ENCODE assay signal across 18 cellular contexts in the genomic region with DNA sequence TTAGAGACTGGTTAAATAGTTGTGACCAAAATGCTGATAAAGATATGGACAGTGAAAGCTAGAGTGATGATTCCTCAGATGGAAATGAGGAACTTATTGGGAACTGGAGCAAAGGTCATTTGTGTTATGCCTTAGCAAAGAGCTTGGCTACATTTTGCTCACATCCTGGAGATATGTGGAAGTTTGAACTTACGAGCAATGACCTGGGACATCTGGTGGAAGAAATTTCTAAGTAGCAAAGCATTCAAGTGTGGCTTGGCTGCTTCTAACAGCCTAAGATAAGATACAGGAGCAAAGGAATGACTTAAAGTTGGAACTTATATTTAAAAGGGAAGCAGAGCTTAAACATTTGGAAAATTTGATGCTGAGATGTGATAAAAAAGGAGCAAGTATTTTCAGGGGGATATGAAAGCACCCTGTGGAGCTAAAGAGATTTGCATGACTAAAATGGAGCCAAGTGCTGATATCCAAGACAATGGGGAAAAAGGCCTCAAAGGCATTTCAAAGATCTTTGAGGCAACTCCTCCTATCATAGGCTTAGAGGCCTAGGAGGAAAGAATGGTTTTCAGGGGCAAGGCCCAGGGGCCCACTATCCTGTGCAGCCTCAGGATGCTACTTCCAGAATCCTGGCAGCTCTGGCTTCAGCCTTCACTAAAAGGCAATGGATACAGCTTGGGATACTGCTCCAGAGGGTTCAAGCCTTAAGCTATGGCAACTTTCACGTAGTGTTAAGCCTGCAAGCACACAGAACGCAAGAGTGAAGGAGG.
DNase-seq lines count a peak whose midpoint lies in the region; ATAC-seq and TF ChIP-seq lines count a peak whose summit lies in the region.
"Had no signal": no experiment of that assay in that cellular context is flagged by ENCODE, and none has a peak within 500 bp of the region (broad histone marks: within the 10 kb centered on the region; RNA-seq: fewer than 3 reads in every experiment).

No MANE protein-coding gene starts in this region.

- no peak for ATAC-seq in GM23338
- ATAC-seq in activated naive CD4-positive, alpha-beta T cell treated with anti-CD3 and anti-CD28 coated beads, Interleukin-2, amount 50 U/mL, for 72 hours, result no peak
- ATAC-seq: K562, Panc1 had no signal

- no peak overlapping the region for H3K9ac ChIP-seq in fibroblast of lung (ENCODE audit: insufficient read depth, low read length)
- H3K9ac ChIP-seq: BLaER1 had no signal

- H3K9me3 Mint-ChIP-seq in GM23338, result peaks cover 32% of the 10 kb centered on the region
- H3K9me3 Mint-ChIP-seq in activated naive CD4-positive, alpha-beta T cell treated with anti-CD3 and anti-CD28 coated beads, Interleukin-2, amount 50 U/mL, for 72 hours, result peaks cover 22 to 26% of the 10 kb centered on the region in 2 donors
- H3K9me3 Mint-ChIP-seq in activated CD4-positive, alpha-beta T cell treated with anti-CD3 and anti-CD28 coated beads, Interleukin-2, amount 10 ng/mL, durations not matched to agents 7 days and 5 days, result peaks cover 4% of the 10 kb centered on the region

- no peak for TF ChIP-seq CTCF in GM23338 (conservative IDR thresholded peaks at IDR 0.05; ENCODE audit: low read depth in 2 of 2)
- no peak for TF ChIP-seq CTCF in fibroblast of lung (conservative IDR thresholded peaks at IDR 0.05 in 1 of 2, IDR thresholded peaks at IDR 0.05 in 1 of 2; ENCODE audit: low read depth in 1 of 2, low read length in 2 of 2)

- H3K36me3 ChIP-seq in GM23338 (ENCODE audit: insufficient read depth) (no peaks in the 10 kb centered on the region), fibroblast of lung (ENCODE audit: control insufficient read depth, insufficient read depth, low read length) (no peaks in the 10 kb centered on the region)
- H3K36me3 ChIP-seq: BLaER1 had no signal

- no peaks in the 10 kb centered on the region for H3K9me3 ChIP-seq in fibroblast of lung (ENCODE audit: control insufficient read depth, insufficient read depth, low read depth, low read length)
- peaks cover 6% of the 10 kb centered on the region for H3K9me3 ChIP-seq in iPS-18c (ENCODE audit: control insufficient read depth, insufficient read depth, low read length)

- no peak overlapping the region for H3K4me3 Mint-ChIP-seq in GM23338
- H3K4me3 Mint-ChIP-seq in activated CD4-positive, alpha-beta T cell treated with anti-CD3 and anti-CD28 coated beads, Interleukin-2, amount 10 ng/mL, durations not matched to agents 7 days and 5 days, result no peak overlapping the region

- H3K27me3 ChIP-seq in GM23338 (ENCODE audit: insufficient read depth) (no peaks in the 10 kb centered on the region), fibroblast of lung (ENCODE audit: control insufficient read depth, insufficient read depth, low read length) (no peaks in the 10 kb centered on the region)
- H3K27me3 ChIP-seq: BLaER1 had no signal

- peaks cover 9% of the 10 kb centered on the region; the same call in 1 of the 2 replicates for H3K9me2 ChIP-seq in GM23338 (ENCODE audit: insufficient read depth)

- peak; percentile 31 for DNase-seq in GM23338 (ENCODE audit: low spot score)
- peak; percentile 3 for DNase-seq in amniotic epithelial cell (ENCODE audit: low read depth)
- DNase-seq in fibroblast of lung (ENCODE audit: low read depth in 2 of 2), result peak; percentile 25 to 77
- DNase-seq in 8988T, result no peak
- no peak for DNase-seq in activated T-cell treated with anti-CD3 and anti-CD28 coated beads, Interleukin-2, amount 50 U/mL, for 1 hour
- DNase-seq in activated naive CD4-positive, alpha-beta T cell treated with anti-CD3 and anti-CD28 coated beads, Interleukin-2, amount 50 U/mL, for 72 hours (ENCODE audit: low spot score in 2 of 2), result no peak
- DNase-seq in activated CD4-positive, alpha-beta T cell treated with anti-CD3 and anti-CD28 coated beads, Interleukin-2, amount 10 ng/mL, durations not matched to agents 7 days and 5 days, result no peak
- DNase-seq: CD4-positive, CD25-positive, alpha-beta regulatory T cell; MV-4-11; NCI-H1694; NCI-H2029 treated with DMSO at 0.1 percent for 48 hours; NCI-H446 treated with DMSO at 0.1 percent for 48 hours; NCI-H526; SHP77 treated with DMSO at 0.1 percent for 48 hours had no signal

- no peaks in the 10 kb centered on the region for H3K4me1 ChIP-seq in GM23338 (ENCODE audit: insufficient read depth)
- no peaks in the 10 kb centered on the region for H3K4me1 ChIP-seq in fibroblast of lung (ENCODE audit: control insufficient read depth, extremely low read depth, insufficient read depth, low read length)
- H3K4me1 ChIP-seq: BLaER1 had no signal

- peaks cover 32% of the 10 kb centered on the region for H3K36me3 Mint-ChIP-seq in GM23338 (ENCODE audit: low read depth)
- H3K36me3 Mint-ChIP-seq in activated naive CD4-positive, alpha-beta T cell treated with anti-CD3 and anti-CD28 coated beads, Interleukin-2, amount 50 U/mL, for 72 hours, result peaks cover 0 to 7% of the 10 kb centered on the region in 2 donors
- no peaks in the 10 kb centered on the region for H3K36me3 Mint-ChIP-seq in activated CD4-positive, alpha-beta T cell treated with anti-CD3 and anti-CD28 coated beads, Interleukin-2, amount 10 ng/mL, durations not matched to agents 7 days and 5 days (ENCODE audit: low read depth)
- H3K36me3 Mint-ChIP-seq: CD4-positive, CD25-positive, alpha-beta regulatory T cell had no signal

- no peaks in the 10 kb centered on the region for H3F3A ChIP-seq in GM23338 (replicated peaks; ENCODE audit: low read depth)

- H3K27me3 Mint-ChIP-seq in GM23338 (ENCODE audit: insufficient read depth, low read depth, poor library complexity), result peaks cover 2% of the 10 kb centered on the region
- H3K27me3 Mint-ChIP-seq in activated CD4-positive, alpha-beta T cell treated with anti-CD3 and anti-CD28 coated beads, Interleukin-2, amount 10 ng/mL, durations not matched to agents 7 days and 5 days, result no peaks in the 10 kb centered on the region
- H3K27me3 Mint-ChIP-seq: CD4-positive, CD25-positive, alpha-beta regulatory T cell had no signal

- H3K79me2 ChIP-seq in GM23338 (replicated peaks; ENCODE audit: insufficient read depth), result no peaks in the 10 kb centered on the region
- H3K79me2 ChIP-seq in fibroblast of lung (ENCODE audit: control insufficient read depth, insufficient read depth, low read length), result no peaks in the 10 kb centered on the region

- CTCF ChIA-PET in activated CD4-positive, alpha-beta T cell treated with anti-CD3 and anti-CD28 coated beads, Interleukin-2, amount 10 ng/mL, durations not matched to agents 7 days and 5 days (lab: Charles Lee), result no interaction called here

- no peak overlapping the region for H3K4me2 ChIP-seq in GM23338
- H3K4me2 ChIP-seq in fibroblast of lung (ENCODE audit: extremely low read depth, insufficient read depth, low read length), result no peak overlapping the region
- H3K4me2 ChIP-seq: BLaER1 had no signal

- no peak overlapping the region for H2AFZ ChIP-seq in GM23338
- no peak overlapping the region for H2AFZ ChIP-seq in fibroblast of lung (ENCODE audit: low read length)

- no peak overlapping the region for H3K4me3 ChIP-seq in GM23338
- no peak overlapping the region for H3K4me3 ChIP-seq in fibroblast of lung (replicated peaks in 1 of 4; ENCODE audit: control extremely low read depth in 1 of 4, insufficient read depth in 1 of 4, low read depth in 3 of 4, low read length in 4 of 4)
- H3K4me3 ChIP-seq in iPS-18c (ENCODE audit: insufficient read depth, low read depth, low read length), result 0 out of 2 replicates have a peak overlapping the region, but pooled peaks have one; percentile 16
- H3K4me3 ChIP-seq: BLaER1, K562 had no signal

- H3K4me1 Mint-ChIP-seq in GM23338, result no peaks in the 10 kb centered on the region
- no peaks in the 10 kb centered on the region for H3K4me1 Mint-ChIP-seq in activated CD4-positive, alpha-beta T cell treated with anti-CD3 and anti-CD28 coated beads, Interleukin-2, amount 10 ng/mL, durations not matched to agents 7 days and 5 days
- H3K4me1 Mint-ChIP-seq: CD4-positive, CD25-positive, alpha-beta regulatory T cell had no signal

- H4K20me1 ChIP-seq in GM23338 (replicated peaks; ENCODE audit: insufficient read depth), result no peaks in the 10 kb centered on the region
- H4K20me1 ChIP-seq in fibroblast of lung (ENCODE audit: control insufficient read depth, extremely low read depth, insufficient read depth, low read length), result no peaks in the 10 kb centered on the region
- H4K20me1 ChIP-seq: BLaER1 had no signal

- no peak overlapping the region for H3K27ac ChIP-seq in GM23338 (ENCODE audit: low read depth)
- no peak overlapping the region for H3K27ac ChIP-seq in fibroblast of lung (ENCODE audit: insufficient read depth, low read length)
- H3K27ac ChIP-seq: BLaER1 had no signal

- POLR2A ChIA-PET in activated CD4-positive, alpha-beta T cell treated with anti-CD3 and anti-CD28 coated beads, Interleukin-2, amount 10 ng/mL, durations not matched to agents 7 days and 5 days (lab: Charles Lee), result no interaction called here

- H3K27ac Mint-ChIP-seq in GM23338, result no peak overlapping the region
- no peak overlapping the region for H3K27ac Mint-ChIP-seq in activated naive CD4-positive, alpha-beta T cell treated with anti-CD3 and anti-CD28 coated beads, Interleukin-2, amount 50 U/mL, for 72 hours
- no peak overlapping the region for H3K27ac Mint-ChIP-seq in activated CD4-positive, alpha-beta T cell treated with anti-CD3 and anti-CD28 coated beads, Interleukin-2, amount 10 ng/mL, durations not matched to agents 7 days and 5 days
- H3K27ac Mint-ChIP-seq: CD4-positive, CD25-positive, alpha-beta regulatory T cell had no signal

TF ChIP-seq in GM23338, 12 proteins besides CTCF, POLR2A, EP300 and RAD21 (continues in another document):
- TF ChIP-seq, protein P1, sequence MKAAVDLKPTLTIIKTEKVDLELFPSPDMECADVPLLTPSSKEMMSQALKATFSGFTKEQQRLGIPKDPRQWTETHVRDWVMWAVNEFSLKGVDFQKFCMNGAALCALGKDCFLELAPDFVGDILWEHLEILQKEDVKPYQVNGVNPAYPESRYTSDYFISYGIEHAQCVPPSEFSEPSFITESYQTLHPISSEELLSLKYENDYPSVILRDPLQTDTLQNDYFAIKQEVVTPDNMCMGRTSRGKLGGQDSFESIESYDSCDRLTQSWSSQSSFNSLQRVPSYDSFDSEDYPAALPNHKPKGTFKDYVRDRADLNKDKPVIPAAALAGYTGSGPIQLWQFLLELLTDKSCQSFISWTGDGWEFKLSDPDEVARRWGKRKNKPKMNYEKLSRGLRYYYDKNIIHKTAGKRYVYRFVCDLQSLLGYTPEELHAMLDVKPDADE (IDR thresholded peaks at IDR 0.05), result no peak
- TF ChIP-seq CREB1 (CRISPR knock-in tag; IDR thresholded peaks at IDR 0.05; ENCODE audit: low read depth), result no peak
- TF ChIP-seq ZNF331 (CRISPR knock-in tag; IDR thresholded peaks at IDR 0.05; ENCODE audit: low read depth), result no peak
- TF ChIP-seq POLR2AphosphoS5 (IDR thresholded peaks at IDR 0.05; ENCODE audit: low read depth), result no peak
- TF ChIP-seq STAT1 (IDR thresholded peaks at IDR 0.05; ENCODE audit: unreplicated experiment), result no peak
- TF ChIP-seq ZNF114 (CRISPR knock-in tag; IDR thresholded peaks at IDR 0.05), result no peak

Comparison
In these comparisons a context has a peak if more than half of its experiments do, and no peak if none do; other contexts are left out.
1. DNase-seq: peak in GM23338 (single experiment), amniotic epithelial cell (single experiment) and fibroblast of lung (2 of 2); none in 8988T (single experiment), activated T-cell treated with anti-CD3 and anti-CD28 coated beads, Interleukin-2, amount 50 U/mL, for 1 hour (single experiment), activated naive CD4-positive, alpha-beta T cell treated with anti-CD3 and anti-CD28 coated beads, Interleukin-2, amount 50 U/mL, for 72 hours (0 of 2) and activated CD4-positive, alpha-beta T cell treated with anti-CD3 and anti-CD28 coated beads, Interleukin-2, amount 10 ng/mL, durations not matched to agents 7 days and 5 days (single experiment).